In the genomic region with DNA sequence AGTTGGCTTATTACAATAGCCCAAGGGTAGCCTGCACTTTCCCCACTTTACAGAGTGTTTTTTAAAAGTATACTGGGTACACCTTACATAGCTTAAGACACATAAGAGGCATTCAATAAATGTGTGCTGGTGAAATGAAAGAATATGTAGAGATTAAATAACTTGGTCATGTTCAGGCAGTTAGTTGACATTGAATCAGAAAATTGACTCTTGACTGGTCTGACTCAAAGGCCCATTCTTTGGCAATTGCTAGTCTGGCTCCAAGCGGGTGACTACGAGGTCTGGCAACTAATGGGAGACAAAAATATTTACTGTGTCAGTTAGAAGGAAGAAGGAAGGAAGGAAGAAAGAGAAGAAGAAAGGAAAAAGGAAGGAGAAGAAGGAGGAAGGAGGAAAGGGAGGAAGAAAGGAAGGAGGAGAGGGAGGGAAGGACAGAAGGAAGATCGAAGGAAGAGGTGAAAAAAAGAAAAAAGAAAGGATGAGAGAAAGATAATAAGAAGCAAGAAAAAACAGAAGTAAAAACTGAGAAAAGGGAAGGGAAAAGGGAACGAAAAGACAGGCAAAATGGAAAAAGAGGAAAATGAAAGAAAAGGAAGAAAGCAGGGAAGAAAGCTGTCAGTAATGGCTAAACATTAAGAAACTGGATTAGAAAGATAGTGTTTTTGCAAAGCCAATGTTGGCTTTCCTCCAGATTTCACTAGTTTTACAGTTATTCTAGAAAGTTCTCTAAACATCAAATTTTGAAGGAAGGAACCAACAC, we compare ENCODE assay signal across 8 cellular contexts.
DNase-seq lines count a peak whose midpoint lies in the region; ATAC-seq lines count a peak whose summit lies in the region.

No MANE protein-coding gene starts in this region.

- no peak for DNase-seq in activated T-cell treated with anti-CD3 and anti-CD28 coated beads, Interleukin-2, amount 50 U/mL, for 72 hours
- no peak for DNase-seq in activated T-cell treated with anti-CD3 and anti-CD28 coated beads, Interleukin-2, amount 50 U/mL, for 4 hours
- DNase-seq in T-cell: no peak
- peak; percentile 68 for DNase-seq in fibroblast of gingiva (ENCODE audit: low read depth)
- DNase-seq in stimulated activated naive B cell treated with anti-CD40 and anti-IgM and Interleukin-4, amounts not matched to agents 10 μg/mL and 1 μg/mL and 100 μg/mL, for 72 hours: no peak
- DNase-seq in DMS 273 (lab: John Stamatoyannopoulos, UW; ENCODE audit: unreplicated experiment): no peak

- CTCF ChIA-PET in T-cell (lab: Charles Lee): interaction anchor here (0.6 to 0.8 kb wide), 4 partner anchors 58 to 600 kb away, joined by 4 to 6 read pairs (median 6); no protein-coding TSS in a partner anchor

- peak overlapping the region; percentile 56 to 72 for H3K4me3 Mint-ChIP-seq in activated T-cell treated with anti-CD3 and anti-CD28 coated beads, Interleukin-2, amount 50 U/mL, for 72 hours
- H3K4me3 Mint-ChIP-seq in activated T-cell treated with anti-CD3 and anti-CD28 coated beads, Interleukin-2, amount 50 U/mL, for 4 hours: no peak overlapping the region
- peak overlapping the region; percentile 55 to 76 (median 60) for H3K4me3 Mint-ChIP-seq in T-cell
- H3K4me3 Mint-ChIP-seq in stimulated activated naive B cell treated with anti-CD40 and anti-IgM and Interleukin-4, amounts not matched to agents 10 μg/mL and 1 μg/mL and 100 μg/mL, for 72 hours: no peak overlapping the region

- H3K9me3 Mint-ChIP-seq in activated T-cell treated with anti-CD3 and anti-CD28 coated beads, Interleukin-2, amount 50 U/mL, for 72 hours: no peaks in the 10 kb centered on the region
- no peaks in the 10 kb centered on the region for H3K9me3 Mint-ChIP-seq in activated T-cell treated with anti-CD3 and anti-CD28 coated beads, Interleukin-2, amount 50 U/mL, for 4 hours
- no peaks in the 10 kb centered on the region for H3K9me3 Mint-ChIP-seq in T-cell
- H3K9me3 Mint-ChIP-seq in stimulated activated naive B cell treated with anti-CD40 and anti-IgM and Interleukin-4, amounts not matched to agents 10 μg/mL and 1 μg/mL and 100 μg/mL, for 72 hours: no peaks in the 10 kb centered on the region

- no peak for ATAC-seq in activated T-cell treated with anti-CD3 and anti-CD28 coated beads, Interleukin-2, amount 50 U/mL, for 72 hours (replicated peaks in 1 of 2)
- ATAC-seq in activated T-cell treated with anti-CD3 and anti-CD28 coated beads, Interleukin-2, amount 50 U/mL, for 4 hours: no peak
- ATAC-seq in T-cell (replicated peaks in 1 of 4): no peak
- ATAC-seq in stimulated activated naive B cell treated with anti-CD40 and anti-IgM and Interleukin-4, amounts not matched to agents 10 μg/mL and 1 μg/mL and 100 μg/mL, for 72 hours (replicated peaks): no peak
- ATAC-seq in HG02840 (IDR thresholded peaks at IDR 0.05; ENCODE audit: low FRiP score, unreplicated experiment): no peak
- no peak for ATAC-seq in HG03342 (IDR thresholded peaks at IDR 0.05; ENCODE audit: unreplicated experiment)

- no peaks in the 10 kb centered on the region for H3K27me3 Mint-ChIP-seq in activated T-cell treated with anti-CD3 and anti-CD28 coated beads, Interleukin-2, amount 50 U/mL, for 72 hours (ENCODE audit: low read depth)
- no peaks in the 10 kb centered on the region for H3K27me3 Mint-ChIP-seq in activated T-cell treated with anti-CD3 and anti-CD28 coated beads, Interleukin-2, amount 50 U/mL, for 4 hours (ENCODE audit: low read depth)
- H3K27me3 Mint-ChIP-seq in T-cell: no peaks in the 10 kb centered on the region
- H3K27me3 Mint-ChIP-seq in stimulated activated naive B cell treated with anti-CD40 and anti-IgM and Interleukin-4, amounts not matched to agents 10 μg/mL and 1 μg/mL and 100 μg/mL, for 72 hours: no peaks in the 10 kb centered on the region

- peaks cover 2% of the 10 kb centered on the region in 2 donors for H3K36me3 Mint-ChIP-seq in activated T-cell treated with anti-CD3 and anti-CD28 coated beads, Interleukin-2, amount 50 U/mL, for 72 hours (ENCODE audit: insufficient read depth in 2 of 2)
- no peaks in the 10 kb centered on the region for H3K36me3 Mint-ChIP-seq in activated T-cell treated with anti-CD3 and anti-CD28 coated beads, Interleukin-2, amount 50 U/mL, for 4 hours (ENCODE audit: insufficient read depth)
- no peaks in the 10 kb centered on the region for H3K36me3 Mint-ChIP-seq in T-cell
- H3K36me3 Mint-ChIP-seq in stimulated activated naive B cell treated with anti-CD40 and anti-IgM and Interleukin-4, amounts not matched to agents 10 μg/mL and 1 μg/mL and 100 μg/mL, for 72 hours: no peaks in the 10 kb centered on the region

- peaks cover 12% of the 10 kb centered on the region for H3K4me1 Mint-ChIP-seq in activated T-cell treated with anti-CD3 and anti-CD28 coated beads, Interleukin-2, amount 50 U/mL, for 72 hours (ENCODE audit: low read depth)
- peaks cover 27% of the 10 kb centered on the region for H3K4me1 Mint-ChIP-seq in activated T-cell treated with anti-CD3 and anti-CD28 coated beads, Interleukin-2, amount 50 U/mL, for 4 hours (ENCODE audit: low read depth)
- peaks cover 25 to 44% (median 41%) of the 10 kb centered on the region in 3 donors for H3K4me1 Mint-ChIP-seq in T-cell
- peaks cover 7 to 16% of the 10 kb centered on the region in 2 donors for H3K4me1 Mint-ChIP-seq in stimulated activated naive B cell treated with anti-CD40 and anti-IgM and Interleukin-4, amounts not matched to agents 10 μg/mL and 1 μg/mL and 100 μg/mL, for 72 hours

- peak overlapping the region; percentile 85 for H3K27ac Mint-ChIP-seq in activated T-cell treated with anti-CD3 and anti-CD28 coated beads, Interleukin-2, amount 50 U/mL, for 72 hours
- H3K27ac Mint-ChIP-seq in T-cell: peak overlapping the region; percentile 86 to 88
- peak overlapping the region; percentile 49 for H3K27ac Mint-ChIP-seq in stimulated activated naive B cell treated with anti-CD40 and anti-IgM and Interleukin-4, amounts not matched to agents 10 μg/mL and 1 μg/mL and 100 μg/mL, for 72 hours

- POLR2A ChIA-PET in T-cell (lab: Charles Lee): interaction anchor here in 1 of 2 donors (0.6 to 0.7 kb wide), 2 partner anchors 248 to 1191 kb away, joined by 3 to 4 read pairs; no protein-coding TSS in a partner anchor

Comparison
In these comparisons a context has a peak if more than half of its experiments do, and no peak if none do; other contexts are left out.
1. H3K4me3 Mint-ChIP-seq: peak in activated T-cell treated with anti-CD3 and anti-CD28 coated beads, Interleukin-2, amount 50 U/mL, for 72 hours (2 of 2) and T-cell (3 of 3); none in activated T-cell treated with anti-CD3 and anti-CD28 coated beads, Interleukin-2, amount 50 U/mL, for 4 hours (single experiment) and stimulated activated naive B cell treated with anti-CD40 and anti-IgM and Interleukin-4, amounts not matched to agents 10 μg/mL and 1 μg/mL and 100 μg/mL, for 72 hours (0 of 2).
2. Peak in every context shown above with its lines, with median percentiles within 50 percentile points of each other: H3K27ac Mint-ChIP-seq.